Comparison of ENCODE assay signal across 11 cellular contexts in the genomic region with DNA sequence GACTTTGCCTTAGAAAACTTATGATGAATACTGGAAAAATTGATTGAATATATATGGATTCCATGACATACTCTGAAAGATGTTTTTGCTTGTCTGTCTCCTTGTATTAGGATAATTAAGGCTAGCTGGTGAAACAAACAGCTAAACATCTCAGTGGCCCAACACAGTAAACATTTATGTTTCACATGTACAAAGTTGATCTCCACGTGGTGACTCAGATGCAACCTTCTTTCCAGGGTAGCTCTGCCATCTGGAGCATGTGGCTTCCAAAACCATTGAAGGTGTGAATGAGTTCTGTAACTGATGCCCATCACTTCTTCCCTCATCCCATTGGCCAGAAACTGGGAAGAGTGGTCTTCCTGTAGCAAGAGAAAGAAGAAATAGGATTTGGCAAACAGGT.
"Had no signal": no experiment of that assay in that cellular context is flagged by ENCODE, and none has a peak within 500 bp of the region (broad histone marks: within the 10 kb centered on the region; RNA-seq: fewer than 3 reads in every experiment).

No MANE protein-coding gene starts in this region.

- ATAC-seq: GM23338, HCT116 had no signal

- H3K4me3 ChIP-seq: GM23248, GM23338, HAP-1 had no signal

- H2AFZ ChIP-seq: GM23248, GM23338 had no signal

- H3K9me3 ChIP-seq: HAP-1 had no signal

- H3K4me1 ChIP-seq: HAP-1 had no signal

- FAIRE-seq: H1, H54 had no signal

- H3K36me3 ChIP-seq: HAP-1 had no signal

- DNase-seq: GM23248, GOT3, H7, H9, HCEC 1CT, HFFc6 had no signal

- H3K9ac ChIP-seq: GM23248 had no signal

- H3K4me2 ChIP-seq: GM23338 had no signal

- H3K27ac ChIP-seq: GM23248 had no signal
